Comparison of ENCODE assay signal across 13 cellular contexts in the genomic region with DNA sequence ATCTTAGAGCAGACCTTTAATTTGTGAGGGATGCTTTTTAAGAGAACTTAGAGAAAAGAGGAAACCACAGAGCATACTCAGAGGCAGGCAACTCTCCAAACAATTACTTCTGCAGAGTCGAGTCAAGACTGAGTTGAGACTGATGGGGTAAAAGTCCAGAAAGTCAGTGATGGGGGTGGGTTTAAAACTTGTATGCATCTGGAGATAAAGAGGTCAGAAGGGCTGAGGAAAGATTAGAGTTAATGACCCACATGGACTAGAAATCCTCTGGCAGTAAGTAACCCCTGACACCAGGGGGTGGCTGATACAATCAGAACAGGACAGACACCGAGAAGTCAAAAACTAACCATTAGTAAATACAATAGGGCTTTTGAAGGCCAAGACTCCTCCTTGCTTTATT. TPM values are rescaled to one million over a fixed set of nuclear protein-coding genes. Genes with fewer than 3 reads are reported as not detected.
A peak's percentile ranks its signal among the peaks of the same experiment; 100 is the strongest.
DNase-seq lines count a peak whose midpoint lies in the region; ATAC-seq and TF ChIP-seq lines count a peak whose summit lies in the region.
"Had no signal": no experiment of that assay in that cellular context is flagged by ENCODE, and none has a peak within 500 bp of the region (broad histone marks: within the 10 kb centered on the region; RNA-seq: fewer than 3 reads in every experiment).

No MANE protein-coding gene starts in this region.

- peak; percentile 34; the same call in 1 of the 2 replicates for TF ChIP-seq CTCF in SK-N-SH (IDR thresholded peaks at IDR 0.05)
- TF ChIP-seq CTCF in PC-3 (conservative IDR thresholded peaks at IDR 0.05; ENCODE audit: low read depth, low read length): 0 out of 2 replicates have a peak, but pooled peaks have one; percentile 13
- no peak for TF ChIP-seq CTCF in hepatocyte (IDR thresholded peaks at IDR 0.05; ENCODE audit: poor library complexity)

- no peaks in the 10 kb centered on the region for H3K79me2 ChIP-seq in SK-N-SH (ENCODE audit: insufficient read depth)
- H3K79me2 ChIP-seq in PC-3 (ENCODE audit: low read length): no peaks in the 10 kb centered on the region
- no peaks in the 10 kb centered on the region for H3K79me2 ChIP-seq in hepatocyte

- WGBS in SK-N-SH (ENCODE audit: low lambda C conversion rate): 38% methylated on average over 2 of the region's 2 CpGs
- WGBS in hepatocyte (ENCODE audit: low lambda C conversion rate, missing lambda C conversion rate): 25% methylated on average over 2 of the region's 2 CpGs

- no peak for ATAC-seq in SK-N-SH treated with all-trans-retinoic acid at 6 μM for 48 hours
- ATAC-seq in PC-3: peak; percentile 31; the same call in 1 of the 2 replicates
- no peak for ATAC-seq in HG03354 (IDR thresholded peaks at IDR 0.05; ENCODE audit: poor library complexity, severe bottlenecking, unreplicated experiment)

- no peaks in the 10 kb centered on the region for H3K9me3 ChIP-seq in SK-N-SH
- H3K9me3 ChIP-seq in PC-3 (ENCODE audit: low read length): no peaks in the 10 kb centered on the region
- H3K9me3 ChIP-seq in hepatocyte (ENCODE audit: low read depth): no peaks in the 10 kb centered on the region

- no peaks in the 10 kb centered on the region for H4K20me1 ChIP-seq in SK-N-SH (ENCODE audit: insufficient read depth)
- no peaks in the 10 kb centered on the region for H4K20me1 ChIP-seq in PC-3 (ENCODE audit: low read length)
- H4K20me1 ChIP-seq in hepatocyte (ENCODE audit: insufficient read depth, poor library complexity, severe bottlenecking): no peaks in the 10 kb centered on the region

- peak; percentile 42 for TF ChIP-seq RAD21 in SK-N-SH (IDR thresholded peaks at IDR 0.05; ENCODE audit: low read length)

- no peaks in the 10 kb centered on the region for H3K27me3 ChIP-seq in SK-N-SH (ENCODE audit: insufficient read depth)
- no peaks in the 10 kb centered on the region for H3K27me3 ChIP-seq in PC-3 (ENCODE audit: low read length)
- no peaks in the 10 kb centered on the region for H3K27me3 ChIP-seq in hepatocyte

- H3K4me1 ChIP-seq in SK-N-SH (ENCODE audit: control insufficient read depth in 1 of 2, insufficient read depth in 2 of 2, low read depth in 1 of 2, low read length in 1 of 2): peaks cover 41 to 52% of the 10 kb centered on the region in 2 experiments; a peak in 3 of 4 replicates
- no peaks in the 10 kb centered on the region for H3K4me1 ChIP-seq in PC-3 (ENCODE audit: insufficient read depth, low read length)
- H3K4me1 ChIP-seq in hepatocyte (ENCODE audit: insufficient read depth): peaks cover 45% of the 10 kb centered on the region

- no TSS peak for BruUV-seq in PC-3 (replicated peaks; lab: Mats Ljungman, UMichigan)

- H3K4me2 ChIP-seq in SK-N-SH (no peak overlapping the region), PC-3 (ENCODE audit: low read length) (no peak overlapping the region), hepatocyte (peak overlapping the region; percentile 19)

- H3K27ac ChIP-seq in SK-N-SH (ENCODE audit: low read depth in 2 of 2, low read length in 1 of 2) (peak overlapping the region in 1 of 2 experiments; percentile 5; a peak in 1 of 4 replicates), PC-3 (ENCODE audit: low read length) (no peak overlapping the region), hepatocyte (peak overlapping the region; percentile 55), substantia nigra (ENCODE audit: low read depth, low read length, poor library complexity, severe bottlenecking) (peak overlapping the region; percentile 43)

- H3F3A ChIP-seq in SK-N-SH (replicated peaks; ENCODE audit: insufficient read depth) (peaks cover 18% of the 10 kb centered on the region), PC-3 (ENCODE audit: low read length, unreplicated experiment) (no peaks in the 10 kb centered on the region)

- POLR2A ChIA-PET in SK-N-SH (lab: Yijun Ruan, JAX): no interaction called here
- POLR2A ChIA-PET in PC-3 (lab: Charles Lee; ENCODE audit: unreplicated experiment): no interaction called here

- no peak overlapping the region for H2AFZ ChIP-seq in SK-N-SH (ENCODE audit: low read depth)
- no peak overlapping the region for H2AFZ ChIP-seq in PC-3 (ENCODE audit: low read length)
- no peak overlapping the region for H2AFZ ChIP-seq in hepatocyte

- H3K9ac ChIP-seq in SK-N-SH (no peak overlapping the region), PC-3 (ENCODE audit: low read length) (no peak overlapping the region)

- H3K36me3 ChIP-seq in SK-N-SH (replicated peaks in 1 of 2; ENCODE audit: control insufficient read depth in 1 of 2, insufficient read depth in 2 of 2, low read length in 1 of 2) (no peaks in the 10 kb centered on the region), PC-3 (ENCODE audit: low read depth, low read length) (no peaks in the 10 kb centered on the region), hepatocyte (replicated peaks; ENCODE audit: insufficient read depth, low read depth) (no peaks in the 10 kb centered on the region)

- CTCF ChIA-PET in SK-N-SH (lab: Yijun Ruan, JAX) (interaction anchor here (1.0 kb wide), 1 partner anchor 22 kb away, joined by 3 read pairs; no protein-coding TSS in a partner anchor), PC-3 (lab: Charles Lee) (no interaction called here)

- intact Hi-C loops in PC-3 (cut with micrococcal nuclease): no loop called here

- H3K4me3 ChIP-seq in SK-N-SH (ENCODE audit: low read depth in 2 of 2, low read length in 1 of 2) (no peak overlapping the region), PC-3 (ENCODE audit: low read length) (no peak overlapping the region), hepatocyte (no peak overlapping the region)

- TF ChIP-seq EP300 in SK-N-SH (IDR thresholded peaks at IDR 0.05; ENCODE audit: borderline replicate concordance in 1 of 2, low read depth in 1 of 2, low read length in 1 of 2): peak in 1 of 2 experiments; percentile 54; a peak in 2 of 4 replicates

- DNase-seq in SK-N-SH (peak; percentile 53), PC-3 (no peak), hepatocyte (ENCODE audit: low spot score) (peak; percentile 42), substantia nigra (lab: John Stamatoyannopoulos, UW) (peak in 1 of 49 donors; percentile 29), NCI-H2171 treated with DMSO at 0.1 percent for 48 hours (lab: John Stamatoyannopoulos, UW) (no peak)
- no peak for DNase-seq in activated CD8-positive, alpha-beta memory T cell treated with anti-CD3 and anti-CD28 coated beads for 24 hours
- DNase-seq: activated CD4-positive, alpha-beta T cell treated with anti-CD3 and anti-CD28 coated beads, Interleukin-2, amount 50 U/mL, for 48 hours; activated naive CD8-positive, alpha-beta T cell treated with anti-CD3 and anti-CD28 coated beads for 36 hours; dermis blood vessel endothelial cell; midbrain; SW 1271 had no signal

- H3K9me2 ChIP-seq in SK-N-SH: no peaks in the 10 kb centered on the region
- H3K9me2 ChIP-seq in PC-3 (replicated peaks; ENCODE audit: low read length): no peaks in the 10 kb centered on the region
- H3K9me2 ChIP-seq in hepatocyte (replicated peaks; ENCODE audit: insufficient read depth): no peaks in the 10 kb centered on the region

TF ChIP-seq in SK-N-SH, 30 proteins besides CTCF, POLR2A, EP300 and RAD21:
- TF ChIP-seq TCF12 (IDR thresholded peaks at IDR 0.05) (0 out of 2 replicates have a peak, but pooled peaks have one; percentile 8), SMC3 (IDR thresholded peaks at IDR 0.05; ENCODE audit: low read depth, low read length) (peak; percentile 20; the same call in 1 of the 2 replicates), RCOR1 (IDR thresholded peaks at IDR 0.05; ENCODE audit: low read length) (peak; percentile 58; the same call in 1 of the 2 replicates), NRF1 (IDR thresholded peaks at IDR 0.05; ENCODE audit: low read depth, low read length) (no peak)

TF ChIP-seq in SK-N-SH treated with all-trans-retinoic acid at 6 μM for 48 hours, 23 proteins besides CTCF, POLR2A, EP300 and RAD21 (continues in another document):
- TF ChIP-seq, protein P1, sequence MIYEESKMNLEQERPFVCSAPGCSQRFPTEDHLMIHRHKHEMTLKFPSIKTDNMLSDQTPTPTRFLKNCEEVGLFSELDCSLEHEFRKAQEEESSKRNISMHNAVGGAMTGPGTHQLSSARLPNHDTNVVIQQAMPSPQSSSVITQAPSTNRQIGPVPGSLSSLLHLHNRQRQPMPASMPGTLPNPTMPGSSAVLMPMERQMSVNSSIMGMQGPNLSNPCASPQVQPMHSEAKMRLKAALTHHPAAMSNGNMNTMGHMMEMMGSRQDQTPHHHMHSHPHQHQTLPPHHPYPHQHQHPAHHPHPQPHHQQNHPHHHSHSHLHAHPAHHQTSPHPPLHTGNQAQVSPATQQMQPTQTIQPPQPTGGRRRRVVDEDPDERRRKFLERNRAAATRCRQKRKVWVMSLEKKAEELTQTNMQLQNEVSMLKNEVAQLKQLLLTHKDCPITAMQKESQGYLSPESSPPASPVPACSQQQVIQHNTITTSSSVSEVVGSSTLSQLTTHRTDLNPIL (CRISPR knock-in tag; IDR thresholded peaks at IDR 0.05; ENCODE audit: low read depth): no peak
- TF ChIP-seq, protein P2, sequence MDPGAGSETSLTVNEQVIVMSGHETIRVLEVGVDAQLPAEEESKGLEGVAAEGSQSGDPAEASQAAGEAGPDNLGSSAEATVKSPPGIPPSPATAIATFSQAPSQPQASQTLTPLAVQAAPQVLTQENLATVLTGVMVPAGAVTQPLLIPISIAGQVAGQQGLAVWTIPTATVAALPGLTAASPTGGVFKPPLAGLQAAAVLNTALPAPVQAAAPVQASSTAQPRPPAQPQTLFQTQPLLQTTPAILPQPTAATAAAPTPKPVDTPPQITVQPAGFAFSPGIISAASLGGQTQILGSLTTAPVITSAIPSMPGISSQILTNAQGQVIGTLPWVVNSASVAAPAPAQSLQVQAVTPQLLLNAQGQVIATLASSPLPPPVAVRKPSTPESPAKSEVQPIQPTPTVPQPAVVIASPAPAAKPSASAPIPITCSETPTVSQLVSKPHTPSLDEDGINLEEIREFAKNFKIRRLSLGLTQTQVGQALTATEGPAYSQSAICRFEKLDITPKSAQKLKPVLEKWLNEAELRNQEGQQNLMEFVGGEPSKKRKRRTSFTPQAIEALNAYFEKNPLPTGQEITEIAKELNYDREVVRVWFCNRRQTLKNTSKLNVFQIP (CRISPR knock-in tag; IDR thresholded peaks at IDR 0.05; ENCODE audit: borderline replicate concordance, low read depth): no peak
- TF ChIP-seq ZFP30 (CRISPR knock-in tag; IDR thresholded peaks at IDR 0.05): no peak

RNA-seq across cellular contexts. Expression of a gene that starts 42.4 kb away (rescaled TPM):
- polyA plus RNA-seq in SK-N-SH (2012; rRNA removed): 119 and 171 TPM in 2 replicates
- 202 and 288 TPM in 2 replicates for polyA plus RNA-seq in SK-N-SH (2012; cell fraction: cytosol; rRNA removed)
- polyA plus RNA-seq in SK-N-SH (2012; cell fraction: nucleus; rRNA removed): 55.8 and 118 TPM in 2 replicates
- 121 and 147 TPM in 2 replicates for total RNA-seq in PC-3 (2014; rRNA removed)
- total RNA-seq in hepatocyte: 304 and 347 TPM in 2 replicates
- polyA plus RNA-seq in hepatocyte: 280 and 288 TPM in 2 replicates

Comparison
In these comparisons a context has a peak if more than half of its experiments do, and no peak if none do; other contexts are left out.
1. DNase-seq: peak in SK-N-SH (single experiment) and hepatocyte (single experiment); none in PC-3 (single experiment), activated CD8-positive, alpha-beta memory T cell treated with anti-CD3 and anti-CD28 coated beads for 24 hours (single experiment) and NCI-H2171 treated with DMSO at 0.1 percent for 48 hours (single experiment).